In the genomic region with DNA sequence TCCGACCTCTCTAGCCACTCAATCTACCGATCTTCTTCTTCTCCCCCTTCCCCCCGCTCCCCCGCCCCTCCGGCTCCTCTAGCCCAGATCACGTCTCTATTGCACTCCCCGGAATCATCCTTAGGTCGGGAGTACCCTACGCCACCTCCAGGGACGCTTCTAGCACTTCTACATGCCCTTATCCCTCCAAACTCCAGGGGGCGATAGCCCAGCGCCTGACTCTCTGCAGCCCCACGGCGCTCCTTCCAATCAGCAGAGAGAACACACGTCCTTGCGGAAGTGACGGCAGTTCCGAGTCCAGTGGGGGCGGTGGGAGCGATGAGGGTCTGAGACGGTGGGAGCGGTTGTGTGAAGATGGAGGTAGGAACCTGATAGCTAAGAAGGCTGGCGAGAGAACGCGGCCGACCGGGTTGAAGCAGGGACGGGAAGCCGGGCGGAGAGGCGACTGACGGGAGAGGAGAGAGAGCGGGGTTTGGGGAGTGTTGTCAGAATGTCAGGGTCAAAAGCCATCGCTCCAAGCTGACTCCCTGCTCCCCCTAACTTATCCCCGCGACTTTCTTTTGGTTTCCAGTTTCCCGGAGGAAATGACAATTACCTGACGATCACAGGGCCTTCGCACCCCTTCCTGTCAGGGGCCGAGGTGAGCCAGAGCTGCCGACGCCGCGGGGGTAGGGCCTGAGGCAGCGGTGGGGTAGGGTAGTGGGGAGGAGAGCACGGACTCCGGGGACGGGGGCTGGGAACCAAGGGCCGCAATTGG, we compare ENCODE assay signal across 1 cellular context.
TF ChIP-seq lines count a peak whose summit lies in the region.

A gene (minus strand): TSS at position 35 of the 757 bp plus-strand sequence. CDS start 87 bp downstream, outside the sequence.
A gene (plus strand): TSS at position 271 of the 757 bp plus-strand sequence. CDS start 84 bp downstream, at position 355.

TF ChIP-seq in HepG2, 621 proteins besides CTCF, POLR2A, EP300 and RAD21 (continued from another document and continues in another):
- TF ChIP-seq, protein P1, sequence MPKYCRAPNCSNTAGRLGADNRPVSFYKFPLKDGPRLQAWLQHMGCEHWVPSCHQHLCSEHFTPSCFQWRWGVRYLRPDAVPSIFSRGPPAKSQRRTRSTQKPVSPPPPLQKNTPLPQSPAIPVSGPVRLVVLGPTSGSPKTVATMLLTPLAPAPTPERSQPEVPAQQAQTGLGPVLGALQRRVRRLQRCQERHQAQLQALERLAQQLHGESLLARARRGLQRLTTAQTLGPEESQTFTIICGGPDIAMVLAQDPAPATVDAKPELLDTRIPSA (CRISPR knock-in tag; IDR thresholded peaks at IDR 0.05; ENCODE audit: borderline replicate concordance): no peak
- TF ChIP-seq ZNF549 (CRISPR knock-in tag; IDR thresholded peaks at IDR 0.05) (no peak), RBAK (CRISPR knock-in tag; IDR thresholded peaks at IDR 0.05) (no peak), ZNF274 (CRISPR knock-in tag; IDR thresholded peaks at IDR 0.05) (peak; percentile 93; the same call in 1 of the 2 replicates), MLLT10 (CRISPR knock-in tag; IDR thresholded peaks at IDR 0.05) (no peak), ZNF792 (CRISPR knock-in tag; IDR thresholded peaks at IDR 0.05) (peak; percentile 82; the same call in 1 of the 2 replicates), ZFP90 (CRISPR knock-in tag; IDR thresholded peaks at IDR 0.05; ENCODE audit: borderline replicate concordance) (peak; percentile 95), STAG1 (CRISPR knock-in tag; IDR thresholded peaks at IDR 0.05) (peak; percentile 29; the same call in 1 of the 2 replicates), PAWR (CRISPR knock-in tag; IDR thresholded peaks at IDR 0.05; ENCODE audit: borderline replicate concordance) (0 out of 2 replicates have a peak, but pooled peaks have one; percentile 43), ZNF605 (CRISPR knock-in tag; IDR thresholded peaks at IDR 0.05) (peak; percentile 63), SP5 (CRISPR knock-in tag; IDR thresholded peaks at IDR 0.05; ENCODE audit: borderline replicate concordance, low read depth) (peak; percentile 17; the same call in 1 of the 2 replicates), NCOA5 (CRISPR knock-in tag; IDR thresholded peaks at IDR 0.05) (no peak), ZNF598 (CRISPR knock-in tag; IDR thresholded peaks at IDR 0.05; ENCODE audit: borderline replicate concordance) (peak; percentile 91; the same call in 1 of the 2 replicates), MAFF (IDR thresholded peaks at IDR 0.05; ENCODE audit: low read depth, low read length) (no peak), ELF4 (CRISPR knock-in tag; IDR thresholded peaks at IDR 0.05; ENCODE audit: borderline replicate concordance) (no peak; the same call in 1 of the 2 replicates), ZNF468 (CRISPR knock-in tag; IDR thresholded peaks at IDR 0.05) (no peak; the same call in 1 of the 2 replicates), NFKBIZ (CRISPR knock-in tag; IDR thresholded peaks at IDR 0.05) (peak; percentile 79; the same call in 1 of the 2 replicates), REPIN1 (CRISPR knock-in tag; IDR thresholded peaks at IDR 0.05; ENCODE audit: borderline replicate concordance, low read depth) (peak; percentile 82; the same call in 1 of the 2 replicates), MZF1 (CRISPR knock-in tag; IDR thresholded peaks at IDR 0.05; ENCODE audit: borderline replicate concordance) (no peak), PLRG1 (conservative IDR thresholded peaks at IDR 0.05) (no peak), MTA1 (CRISPR knock-in tag; IDR thresholded peaks at IDR 0.05; ENCODE audit: borderline replicate concordance) (0 out of 2 replicates have a peak, but pooled peaks have one; percentile 73), MXD4 (CRISPR knock-in tag; IDR thresholded peaks at IDR 0.05) (no peak), ZNF234 (CRISPR knock-in tag; conservative IDR thresholded peaks at IDR 0.05) (no peak), MTF1 (CRISPR knock-in tag; IDR thresholded peaks at IDR 0.05) (no peak), ZNF207 (IDR thresholded peaks at IDR 0.05; ENCODE audit: borderline replicate concordance) (peak; percentile 59; the same call in 1 of the 2 replicates), ZNF564 (CRISPR knock-in tag; IDR thresholded peaks at IDR 0.05) (peak; percentile 81), POGZ (CRISPR knock-in tag; IDR thresholded peaks at IDR 0.05) (peak; percentile 97), ZNF562 (CRISPR knock-in tag; IDR thresholded peaks at IDR 0.05; ENCODE audit: borderline replicate concordance) (no peak; the same call in 1 of the 2 replicates), ZFY (CRISPR knock-in tag; IDR thresholded peaks at IDR 0.05) (peak; percentile 80), U2AF2 (IDR thresholded peaks at IDR 0.05; ENCODE audit: low read depth, low read length) (no peak), NFIC (IDR thresholded peaks at IDR 0.05; ENCODE audit: low read length) (0 out of 2 replicates have a peak, but pooled peaks have one; percentile 1), SPEN (CRISPR knock-in tag; IDR thresholded peaks at IDR 0.05; ENCODE audit: low read depth) (peak; percentile 99), CHCHD3 (CRISPR knock-in tag; IDR thresholded peaks at IDR 0.05) (peak; percentile 73; the same call in 1 of the 2 replicates), REL (CRISPR knock-in tag; conservative IDR thresholded peaks at IDR 0.05) (peak; percentile 76; the same call in 1 of the 2 replicates), GZF1 (CRISPR knock-in tag; IDR thresholded peaks at IDR 0.05) (no peak), ZFYVE20 (CRISPR knock-in tag; IDR thresholded peaks at IDR 0.05; ENCODE audit: borderline replicate concordance, low read depth) (no peak)
- TF ChIP-seq, protein P2, sequence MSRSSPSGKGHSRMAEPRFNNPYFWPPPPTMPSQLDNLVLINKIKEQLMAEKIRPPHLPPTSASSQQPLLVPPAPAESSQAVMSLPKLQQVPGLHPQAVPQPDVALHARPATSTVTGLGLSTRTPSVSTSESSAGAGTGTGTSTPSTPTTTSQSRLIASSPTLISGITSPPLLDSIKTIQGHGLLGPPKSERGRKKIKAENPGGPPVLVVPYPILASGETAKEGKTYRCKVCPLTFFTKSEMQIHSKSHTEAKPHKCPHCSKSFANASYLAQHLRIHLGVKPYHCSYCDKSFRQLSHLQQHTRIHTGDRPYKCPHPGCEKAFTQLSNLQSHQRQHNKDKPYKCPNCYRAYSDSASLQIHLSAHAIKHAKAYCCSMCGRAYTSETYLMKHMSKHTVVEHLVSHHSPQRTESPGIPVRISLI (CRISPR knock-in tag; IDR thresholded peaks at IDR 0.05; ENCODE audit: borderline replicate concordance): 0 out of 2 replicates have a peak, but pooled peaks have one; percentile 54
- TF ChIP-seq, protein P3, sequence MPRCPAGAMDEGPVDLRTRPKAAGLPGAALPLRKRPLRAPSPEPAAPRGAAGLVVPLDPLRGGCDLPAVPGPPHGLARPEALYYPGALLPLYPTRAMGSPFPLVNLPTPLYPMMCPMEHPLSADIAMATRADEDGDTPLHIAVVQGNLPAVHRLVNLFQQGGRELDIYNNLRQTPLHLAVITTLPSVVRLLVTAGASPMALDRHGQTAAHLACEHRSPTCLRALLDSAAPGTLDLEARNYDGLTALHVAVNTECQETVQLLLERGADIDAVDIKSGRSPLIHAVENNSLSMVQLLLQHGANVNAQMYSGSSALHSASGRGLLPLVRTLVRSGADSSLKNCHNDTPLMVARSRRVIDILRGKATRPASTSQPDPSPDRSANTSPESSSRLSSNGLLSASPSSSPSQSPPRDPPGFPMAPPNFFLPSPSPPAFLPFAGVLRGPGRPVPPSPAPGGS (CRISPR knock-in tag; IDR thresholded peaks at IDR 0.05): peak; percentile 94
- TF ChIP-seq, protein P4, sequence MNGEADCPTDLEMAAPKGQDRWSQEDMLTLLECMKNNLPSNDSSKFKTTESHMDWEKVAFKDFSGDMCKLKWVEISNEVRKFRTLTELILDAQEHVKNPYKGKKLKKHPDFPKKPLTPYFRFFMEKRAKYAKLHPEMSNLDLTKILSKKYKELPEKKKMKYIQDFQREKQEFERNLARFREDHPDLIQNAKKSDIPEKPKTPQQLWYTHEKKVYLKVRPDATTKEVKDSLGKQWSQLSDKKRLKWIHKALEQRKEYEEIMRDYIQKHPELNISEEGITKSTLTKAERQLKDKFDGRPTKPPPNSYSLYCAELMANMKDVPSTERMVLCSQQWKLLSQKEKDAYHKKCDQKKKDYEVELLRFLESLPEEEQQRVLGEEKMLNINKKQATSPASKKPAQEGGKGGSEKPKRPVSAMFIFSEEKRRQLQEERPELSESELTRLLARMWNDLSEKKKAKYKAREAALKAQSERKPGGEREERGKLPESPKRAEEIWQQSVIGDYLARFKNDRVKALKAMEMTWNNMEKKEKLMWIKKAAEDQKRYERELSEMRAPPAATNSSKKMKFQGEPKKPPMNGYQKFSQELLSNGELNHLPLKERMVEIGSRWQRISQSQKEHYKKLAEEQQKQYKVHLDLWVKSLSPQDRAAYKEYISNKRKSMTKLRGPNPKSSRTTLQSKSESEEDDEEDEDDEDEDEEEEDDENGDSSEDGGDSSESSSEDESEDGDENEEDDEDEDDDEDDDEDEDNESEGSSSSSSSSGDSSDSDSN (CRISPR knock-in tag; IDR thresholded peaks at IDR 0.05): peak; percentile 62
- TF ChIP-seq, protein P5, sequence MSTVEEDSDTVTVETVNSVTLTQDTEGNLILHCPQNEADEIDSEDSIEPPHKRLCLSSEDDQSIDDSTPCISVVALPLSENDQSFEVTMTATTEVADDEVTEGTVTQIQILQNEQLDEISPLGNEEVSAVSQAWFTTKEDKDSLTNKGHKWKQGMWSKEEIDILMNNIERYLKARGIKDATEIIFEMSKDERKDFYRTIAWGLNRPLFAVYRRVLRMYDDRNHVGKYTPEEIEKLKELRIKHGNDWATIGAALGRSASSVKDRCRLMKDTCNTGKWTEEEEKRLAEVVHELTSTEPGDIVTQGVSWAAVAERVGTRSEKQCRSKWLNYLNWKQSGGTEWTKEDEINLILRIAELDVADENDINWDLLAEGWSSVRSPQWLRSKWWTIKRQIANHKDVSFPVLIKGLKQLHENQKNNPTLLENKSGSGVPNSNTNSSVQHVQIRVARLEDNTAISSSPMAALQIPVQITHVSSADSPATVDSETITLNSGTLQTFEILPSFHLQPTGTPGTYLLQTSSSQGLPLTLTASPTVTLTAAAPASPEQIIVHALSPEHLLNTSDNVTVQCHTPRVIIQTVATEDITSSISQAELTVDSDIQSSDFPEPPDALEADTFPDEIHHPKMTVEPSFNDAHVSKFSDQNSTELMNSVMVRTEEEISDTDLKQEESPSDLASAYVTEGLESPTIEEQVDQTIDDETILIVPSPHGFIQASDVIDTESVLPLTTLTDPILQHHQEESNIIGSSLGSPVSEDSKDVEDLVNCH (CRISPR knock-in tag; IDR thresholded peaks at IDR 0.05): no peak
- TF ChIP-seq, protein P6, sequence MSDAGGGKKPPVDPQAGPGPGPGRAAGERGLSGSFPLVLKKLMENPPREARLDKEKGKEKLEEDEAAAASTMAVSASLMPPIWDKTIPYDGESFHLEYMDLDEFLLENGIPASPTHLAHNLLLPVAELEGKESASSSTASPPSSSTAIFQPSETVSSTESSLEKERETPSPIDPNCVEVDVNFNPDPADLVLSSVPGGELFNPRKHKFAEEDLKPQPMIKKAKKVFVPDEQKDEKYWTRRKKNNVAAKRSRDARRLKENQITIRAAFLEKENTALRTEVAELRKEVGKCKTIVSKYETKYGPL (CRISPR knock-in tag; IDR thresholded peaks at IDR 0.05): no peak; the same call in 1 of the 2 replicates
- TF ChIP-seq, protein P7, sequence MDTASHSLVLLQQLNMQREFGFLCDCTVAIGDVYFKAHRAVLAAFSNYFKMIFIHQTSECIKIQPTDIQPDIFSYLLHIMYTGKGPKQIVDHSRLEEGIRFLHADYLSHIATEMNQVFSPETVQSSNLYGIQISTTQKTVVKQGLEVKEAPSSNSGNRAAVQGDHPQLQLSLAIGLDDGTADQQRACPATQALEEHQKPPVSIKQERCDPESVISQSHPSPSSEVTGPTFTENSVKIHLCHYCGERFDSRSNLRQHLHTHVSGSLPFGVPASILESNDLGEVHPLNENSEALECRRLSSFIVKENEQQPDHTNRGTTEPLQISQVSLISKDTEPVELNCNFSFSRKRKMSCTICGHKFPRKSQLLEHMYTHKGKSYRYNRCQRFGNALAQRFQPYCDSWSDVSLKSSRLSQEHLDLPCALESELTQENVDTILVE (CRISPR knock-in tag; IDR thresholded peaks at IDR 0.05): peak; percentile 71
- TF ChIP-seq, protein P8, sequence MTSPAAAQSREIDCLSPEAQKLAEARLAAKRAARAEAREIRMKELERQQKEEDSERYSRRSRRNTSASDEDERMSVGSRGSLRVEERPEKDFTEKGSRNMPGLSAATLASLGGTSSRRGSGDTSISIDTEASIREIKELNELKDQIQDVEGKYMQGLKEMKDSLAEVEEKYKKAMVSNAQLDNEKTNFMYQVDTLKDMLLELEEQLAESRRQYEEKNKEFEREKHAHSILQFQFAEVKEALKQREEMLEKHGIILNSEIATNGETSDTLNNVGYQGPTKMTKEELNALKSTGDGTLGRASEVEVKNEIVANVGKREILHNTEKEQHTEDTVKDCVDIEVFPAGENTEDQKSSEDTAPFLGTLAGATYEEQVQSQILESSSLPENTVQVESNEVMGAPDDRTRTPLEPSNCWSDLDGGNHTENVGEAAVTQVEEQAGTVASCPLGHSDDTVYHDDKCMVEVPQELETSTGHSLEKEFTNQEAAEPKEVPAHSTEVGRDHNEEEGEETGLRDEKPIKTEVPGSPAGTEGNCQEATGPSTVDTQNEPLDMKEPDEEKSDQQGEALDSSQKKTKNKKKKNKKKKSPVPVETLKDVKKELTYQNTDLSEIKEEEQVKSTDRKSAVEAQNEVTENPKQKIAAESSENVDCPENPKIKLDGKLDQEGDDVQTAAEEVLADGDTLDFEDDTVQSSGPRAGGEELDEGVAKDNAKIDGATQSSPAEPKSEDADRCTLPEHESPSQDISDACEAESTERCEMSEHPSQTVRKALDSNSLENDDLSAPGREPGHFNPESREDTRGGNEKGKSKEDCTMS (CRISPR knock-in tag; conservative IDR thresholded peaks at IDR 0.05): no peak
- TF ChIP-seq, protein P9, sequence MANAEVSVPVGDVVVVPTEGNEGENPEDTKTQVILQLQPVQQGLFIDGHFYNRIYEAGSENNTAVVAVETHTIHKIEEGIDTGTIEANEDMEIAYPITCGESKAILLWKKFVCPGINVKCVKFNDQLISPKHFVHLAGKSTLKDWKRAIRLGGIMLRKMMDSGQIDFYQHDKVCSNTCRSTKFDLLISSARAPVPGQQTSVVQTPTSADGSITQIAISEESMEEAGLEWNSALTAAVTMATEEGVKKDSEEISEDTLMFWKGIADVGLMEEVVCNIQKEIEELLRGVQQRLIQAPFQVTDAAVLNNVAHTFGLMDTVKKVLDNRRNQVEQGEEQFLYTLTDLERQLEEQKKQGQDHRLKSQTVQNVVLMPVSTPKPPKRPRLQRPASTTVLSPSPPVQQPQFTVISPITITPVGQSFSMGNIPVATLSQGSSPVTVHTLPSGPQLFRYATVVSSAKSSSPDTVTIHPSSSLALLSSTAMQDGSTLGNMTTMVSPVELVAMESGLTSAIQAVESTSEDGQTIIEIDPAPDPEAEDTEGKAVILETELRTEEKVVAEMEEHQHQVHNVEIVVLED (CRISPR knock-in tag; IDR thresholded peaks at IDR 0.05; ENCODE audit: borderline replicate concordance): peak; percentile 89
